In genomic region chr5:180523629-180524466, GRCh38 we compare ENCODE assay signal across 22 cellular contexts. TPM values are rescaled to one million over a fixed set of nuclear protein-coding genes. Genes with fewer than 3 reads are reported as not detected.
DNase-seq lines count a peak whose midpoint lies in the region; ATAC-seq and TF ChIP-seq lines count a peak whose summit lies in the region.
"Had no signal": no experiment of that assay in that cellular context is flagged by ENCODE, and none has a peak within 500 bp of the region (broad histone marks: within the 10 kb centered on the region; RNA-seq: fewer than 3 reads in every experiment).

No MANE protein-coding gene starts in this region.

- peaks cover 64% of the 10 kb centered on the region for H3K4me1 Mint-ChIP-seq in activated T-cell treated with anti-CD3 and anti-CD28 coated beads, Interleukin-2, amount 50 U/mL, for 72 hours (ENCODE audit: low read depth)

- no peaks in the 10 kb centered on the region for H3K9me3 Mint-ChIP-seq in activated T-cell treated with anti-CD3 and anti-CD28 coated beads, Interleukin-2, amount 50 U/mL, for 72 hours
- H3K9me3 Mint-ChIP-seq: activated naive CD4-positive, alpha-beta T cell treated with anti-CD3 and anti-CD28 coated beads, Interleukin-2, amount 50 U/mL, for 72 hours; HFFc6; stimulated activated naive CD8-positive, alpha-beta T cell treated with anti-CD3 and anti-CD28 coated beads, Interleukin-15, amount 100 ng/mL, for 72 hours had no signal

- no peak for ATAC-seq in activated T-cell treated with anti-CD3 and anti-CD28 coated beads, Interleukin-2, amount 50 U/mL, for 72 hours (replicated peaks in 1 of 2)
- ATAC-seq: activated CD4-positive, CD25-positive, alpha-beta regulatory T cell treated with anti-CD3 and anti-CD28 coated beads, Interleukin-2, amount 50 U/mL, for 24 hours; activated naive CD4-positive, alpha-beta T cell treated with anti-CD3 and anti-CD28 coated beads, Interleukin-2, amount 50 U/mL, for 72 hours; stimulated activated naive CD8-positive, alpha-beta T cell treated with anti-CD3 and anti-CD28 coated beads, Interleukin-15, amount 100 ng/mL, for 72 hours had no signal

- H3K27ac Mint-ChIP-seq in activated T-cell treated with anti-CD3 and anti-CD28 coated beads, Interleukin-2, amount 50 U/mL, for 72 hours: peak overlapping the region; percentile 13
- H3K27ac Mint-ChIP-seq: HFFc6 had no signal

- DNase-seq in activated T-cell treated with anti-CD3 and anti-CD28 coated beads, Interleukin-2, amount 50 U/mL, for 72 hours: no peak
- no peak for DNase-seq in activated T-cell treated with anti-CD3 and anti-CD28 coated beads, Interleukin-2, amount 50 U/mL, for 1 hour
- DNase-seq in astrocyte of the hippocampus (ENCODE audit: low read depth, low spot score): peak; percentile 20
- DNase-seq in iris pigment epithelial cell (ENCODE audit: low read depth): peak; percentile 29
- DNase-seq in skeletal muscle cell (ENCODE audit: low read depth): peak; percentile 41
- DNase-seq in GM10248 (ENCODE audit: extremely low spot score): no peak
- no peak for DNase-seq in LoVo (ENCODE audit: low spot score)
- DNase-seq in GM10266 (ENCODE audit: extremely low spot score): no peak
- DNase-seq: activated CD8-positive, alpha-beta memory T cell treated with anti-CD3 and anti-CD28 coated beads, Interleukin-2, amount 50 U/mL, for 4 hours; C1 segment of cervical spinal cord; DND-41; glutamatergic neuron; HFFc6; islet precursor cell; NCI-H2029 treated with DMSO at 0.1 percent for 48 hours; NCI-H510A treated with DMSO at 0.1 percent for 48 hours; SHP77 treated with DMSO at 0.1 percent for 48 hours; stimulated activated CD4-positive, alpha-beta T cell treated with anti-CD3 and anti-CD28 coated beads, Interleukin-15, amount 100 ng/mL, for 24 hours; stimulated activated naive CD8-positive, alpha-beta T cell treated with anti-CD3 and anti-CD28 coated beads, Interleukin-15, amount 100 ng/mL, for 72 hours; T-helper 2 cell had no signal

- no peaks in the 10 kb centered on the region for H3K36me3 Mint-ChIP-seq in activated T-cell treated with anti-CD3 and anti-CD28 coated beads, Interleukin-2, amount 50 U/mL, for 72 hours (ENCODE audit: insufficient read depth in 2 of 2)
- H3K36me3 Mint-ChIP-seq: activated naive CD4-positive, alpha-beta T cell treated with anti-CD3 and anti-CD28 coated beads, Interleukin-2, amount 50 U/mL, for 72 hours had no signal

- H3K4me3 ChIP-seq in skeletal muscle cell (ENCODE audit: low read depth, low read length): no peak overlapping the region

- no peaks in the 10 kb centered on the region for H3K27me3 Mint-ChIP-seq in activated T-cell treated with anti-CD3 and anti-CD28 coated beads, Interleukin-2, amount 50 U/mL, for 72 hours (ENCODE audit: low read depth)
- H3K27me3 Mint-ChIP-seq: stimulated activated naive CD8-positive, alpha-beta T cell treated with anti-CD3 and anti-CD28 coated beads, Interleukin-15, amount 100 ng/mL, for 72 hours had no signal

- POLR2A ChIA-PET in GM10248 (lab: Yijun Ruan, JAX): no interaction called here

- CTCF ChIA-PET in GM10248 (lab: Yijun Ruan, JAX): interaction anchor here (1.4 kb wide), 1 partner anchor 23 kb away, joined by 5 read pairs; no protein-coding TSS in a partner anchor

- TF ChIP-seq CTCF in GM10248 (IDR thresholded peaks at IDR 0.05; ENCODE audit: control extremely low read depth, extremely low read depth, low read depth, missing control alignments) (no peak), GM10266 (IDR thresholded peaks at IDR 0.05; ENCODE audit: control insufficient read depth, insufficient read depth, low read depth, missing control alignments) (no peak)

- no peak overlapping the region for H3K4me3 Mint-ChIP-seq in activated T-cell treated with anti-CD3 and anti-CD28 coated beads, Interleukin-2, amount 50 U/mL, for 72 hours
- H3K4me3 Mint-ChIP-seq: HFFc6; stimulated activated naive CD8-positive, alpha-beta T cell treated with anti-CD3 and anti-CD28 coated beads, Interleukin-15, amount 100 ng/mL, for 72 hours had no signal

RNA-seq across cellular contexts. Expression of gene CNOT6, which starts 29.7 kb away (rescaled TPM):
- total RNA-seq in activated T-cell treated with anti-CD3 and anti-CD28 coated beads, Interleukin-2, amount 50 U/mL, for 72 hours: 10 to 100 TPM; 34.0 to 34.3 TPM

Comparison
In these comparisons a context has a peak if more than half of its experiments do, and no peak if none do; other contexts are left out.
1. DNase-seq: peak in astrocyte of the hippocampus (single experiment), iris pigment epithelial cell (single experiment) and skeletal muscle cell (single experiment); none in activated T-cell treated with anti-CD3 and anti-CD28 coated beads, Interleukin-2, amount 50 U/mL, for 72 hours (0 of 2), activated T-cell treated with anti-CD3 and anti-CD28 coated beads, Interleukin-2, amount 50 U/mL, for 1 hour (single experiment), GM10248 (single experiment), LoVo (single experiment) and GM10266 (single experiment).